ENCODE assay signal across 36 cellular contexts in the genomic region with DNA sequence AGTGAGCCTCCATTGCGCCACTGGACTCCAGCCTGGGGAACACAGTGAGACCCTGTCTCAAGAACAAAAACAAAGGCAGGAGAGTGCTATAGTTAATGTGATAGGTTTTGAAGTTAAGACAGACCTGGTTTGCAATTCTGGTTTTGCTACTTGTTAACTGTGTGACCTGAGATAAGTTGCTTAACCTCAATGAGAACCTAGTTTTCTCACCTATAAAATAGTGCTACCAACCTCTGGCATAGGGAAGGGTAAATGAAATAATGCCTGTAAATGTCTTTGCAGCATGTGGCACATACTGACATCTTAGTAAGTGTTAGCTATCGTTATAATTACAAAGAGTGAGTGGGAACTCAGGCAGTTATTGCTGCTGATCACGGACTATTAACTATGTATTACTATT. TPM values are rescaled to one million over a fixed set of nuclear protein-coding genes. Genes with fewer than 3 reads are reported as not detected.
"Had no signal": no experiment of that assay in that cellular context is flagged by ENCODE, and none has a peak within 500 bp of the region (broad histone marks: within the 10 kb centered on the region; RNA-seq: fewer than 3 reads in every experiment).

No MANE protein-coding gene starts in this region.

- H3K4me3 Mint-ChIP-seq: activated CD4-positive, alpha-beta memory T cell treated with anti-CD3 and anti-CD28 coated beads, Interleukin-2, amount 10 ng/mL, durations not matched to agents 7 days and 5 days; activated CD4-positive, alpha-beta T cell treated with anti-CD3 and anti-CD28 coated beads, Interleukin-2, amount 10 ng/mL, durations not matched to agents 7 days and 5 days; activated naive CD8-positive, alpha-beta T cell; activated T-cell treated with anti-CD3 and anti-CD28 coated beads, Interleukin-2, amount 50 U/mL, for 24 hours; activated T-helper 17 cell treated with anti-CD3 and anti-CD28 coated beads, Interleukin-2, amount 50 U/mL, for 72 hours; T-cell; T-helper 1 cell treated with Interleukin-12 subunit alpha and Interleukin-12 subunit beta and Interleukin-4 antibody, amounts not matched to agents 30 μg/mL and 1 μg/mL, for 36 hours; T-helper 2 cell treated with Interferon-gamma antibody and Interleukin-4, amounts not matched to agents 5 μg/mL and 100 μg/mL, for 36 hours had no signal

- H3K27me3 Mint-ChIP-seq: activated CD4-positive, alpha-beta memory T cell treated with anti-CD3 and anti-CD28 coated beads, Interleukin-2, amount 10 ng/mL, durations not matched to agents 7 days and 5 days; activated CD4-positive, alpha-beta T cell treated with anti-CD3 and anti-CD28 coated beads, Interleukin-2, amount 10 ng/mL, durations not matched to agents 7 days and 5 days; activated naive CD8-positive, alpha-beta T cell; activated T-cell treated with anti-CD3 and anti-CD28 coated beads, Interleukin-2, amount 50 U/mL, for 24 hours; activated T-helper 17 cell treated with anti-CD3 and anti-CD28 coated beads, Interleukin-2, amount 50 U/mL, for 72 hours; T-cell had no signal

- H3K27ac Mint-ChIP-seq: activated CD4-positive, alpha-beta T cell treated with anti-CD3 and anti-CD28 coated beads, Interleukin-2, amount 10 ng/mL, durations not matched to agents 7 days and 5 days; activated naive CD8-positive, alpha-beta T cell; activated T-cell treated with anti-CD3 and anti-CD28 coated beads, Interleukin-2, amount 50 U/mL, for 24 hours; activated T-helper 17 cell treated with anti-CD3 and anti-CD28 coated beads, Interleukin-2, amount 50 U/mL, for 72 hours; T-cell; T-helper 1 cell treated with Interleukin-12 subunit alpha and Interleukin-12 subunit beta and Interleukin-4 antibody, amounts not matched to agents 30 μg/mL and 1 μg/mL, for 36 hours had no signal

- H3K9me3 ChIP-seq: colonic mucosa, esophagus squamous epithelium, gastroesophageal sphincter, heart right ventricle had no signal

- DNase-seq: activated CD4-positive, alpha-beta memory T cell treated with anti-CD3 and anti-CD28 coated beads, Interleukin-2, amount 10 ng/mL, durations not matched to agents 7 days and 5 days; activated CD4-positive, alpha-beta T cell treated with anti-CD3 and anti-CD28 coated beads for 1 hour; activated CD4-positive, alpha-beta T cell treated with anti-CD3 and anti-CD28 coated beads for 4 hours; activated CD4-positive, alpha-beta T cell treated with anti-CD3 and anti-CD28 coated beads, Interleukin-2, amount 10 ng/mL, durations not matched to agents 7 days and 5 days; activated CD4-positive, alpha-beta T cell treated with anti-CD3 and anti-CD28 coated beads, Interleukin-2, amount 50 U/mL, for 4 hours; activated CD4-positive, CD25-positive, alpha-beta regulatory T cell; activated CD8-positive, alpha-beta memory T cell treated with anti-CD3 and anti-CD28 coated beads, Interleukin-2, amount 50 U/mL, for 48 hours; activated effector memory CD4-positive, alpha-beta T cell treated with Interleukin-2 at 50 U/mL for 16 hours; activated gamma-delta T cell treated with Interleukin-2 at 50 U/mL for 16 hours; activated naive CD4-positive, alpha-beta T cell treated with anti-CD3 and anti-CD28 coated beads, Interleukin-2, amount 50 U/mL, for 16 hours; activated naive CD4-positive, alpha-beta T cell treated with Interleukin-2 at 50 U/mL for 16 hours; activated T-cell treated with anti-CD3 and anti-CD28 coated beads for 4 hours; activated T-cell treated with anti-CD3 and anti-CD28 coated beads, Interleukin-2, amount 50 U/mL, for 24 hours; amniotic stem cell; anterior cingulate cortex; brain microvascular endothelial cell; colonic mucosa; effector memory CD4-positive, alpha-beta T cell; esophagus squamous epithelium; foreskin melanocyte; heart right ventricle; SW 1271; T-cell; T1000 had no signal

- H3K9me3 Mint-ChIP-seq: activated CD4-positive, alpha-beta memory T cell treated with anti-CD3 and anti-CD28 coated beads, Interleukin-2, amount 10 ng/mL, durations not matched to agents 7 days and 5 days; activated CD4-positive, alpha-beta T cell treated with anti-CD3 and anti-CD28 coated beads, Interleukin-2, amount 10 ng/mL, durations not matched to agents 7 days and 5 days; activated T-cell treated with anti-CD3 and anti-CD28 coated beads, Interleukin-2, amount 50 U/mL, for 24 hours; activated T-helper 17 cell treated with anti-CD3 and anti-CD28 coated beads, Interleukin-2, amount 50 U/mL, for 72 hours; T-cell; T-helper 1 cell treated with Interleukin-12 subunit alpha and Interleukin-12 subunit beta and Interleukin-4 antibody, amounts not matched to agents 30 μg/mL and 1 μg/mL, for 36 hours; T-helper 2 cell treated with Interferon-gamma antibody and Interleukin-4, amounts not matched to agents 5 μg/mL and 100 μg/mL, for 36 hours had no signal

- ATAC-seq: activated T-helper 17 cell treated with anti-CD3 and anti-CD28 coated beads, Interleukin-2, amount 50 U/mL, for 72 hours; gastroesophageal sphincter; heart right ventricle; T-cell had no signal

RNA-seq across cellular contexts. Expression of a gene that starts 39.7 kb away (rescaled TPM):
- total RNA-seq: activated CD4-positive, alpha-beta memory T cell treated with anti-CD3 and anti-CD28 coated beads, Interleukin-2, amount 10 ng/mL, durations not matched to agents 7 days and 5 days; activated CD4-positive, alpha-beta T cell treated with anti-CD3 and anti-CD28 coated beads, Interleukin-2, amount 10 ng/mL, durations not matched to agents 7 days and 5 days; activated T-helper 17 cell treated with anti-CD3 and anti-CD28 coated beads, Interleukin-2, amount 50 U/mL, for 72 hours; astrocyte; bronchial epithelial cell; cardiac septum; colonic mucosa; dermis microvascular lymphatic vessel endothelial cell; endothelial cell of umbilical vein; esophagus squamous epithelium; fibroblast of lung; gastroesophageal sphincter; glomerular endothelial cell; heart right ventricle; T-cell had no signal

RNA-seq across cellular contexts. Expression of a gene that starts 56.1 kb away (rescaled TPM):
- total RNA-seq: astrocyte, bronchial epithelial cell, fibroblast of lung had no signal
